Comparison of ENCODE assay signal across 1 cellular context in the genomic region with DNA sequence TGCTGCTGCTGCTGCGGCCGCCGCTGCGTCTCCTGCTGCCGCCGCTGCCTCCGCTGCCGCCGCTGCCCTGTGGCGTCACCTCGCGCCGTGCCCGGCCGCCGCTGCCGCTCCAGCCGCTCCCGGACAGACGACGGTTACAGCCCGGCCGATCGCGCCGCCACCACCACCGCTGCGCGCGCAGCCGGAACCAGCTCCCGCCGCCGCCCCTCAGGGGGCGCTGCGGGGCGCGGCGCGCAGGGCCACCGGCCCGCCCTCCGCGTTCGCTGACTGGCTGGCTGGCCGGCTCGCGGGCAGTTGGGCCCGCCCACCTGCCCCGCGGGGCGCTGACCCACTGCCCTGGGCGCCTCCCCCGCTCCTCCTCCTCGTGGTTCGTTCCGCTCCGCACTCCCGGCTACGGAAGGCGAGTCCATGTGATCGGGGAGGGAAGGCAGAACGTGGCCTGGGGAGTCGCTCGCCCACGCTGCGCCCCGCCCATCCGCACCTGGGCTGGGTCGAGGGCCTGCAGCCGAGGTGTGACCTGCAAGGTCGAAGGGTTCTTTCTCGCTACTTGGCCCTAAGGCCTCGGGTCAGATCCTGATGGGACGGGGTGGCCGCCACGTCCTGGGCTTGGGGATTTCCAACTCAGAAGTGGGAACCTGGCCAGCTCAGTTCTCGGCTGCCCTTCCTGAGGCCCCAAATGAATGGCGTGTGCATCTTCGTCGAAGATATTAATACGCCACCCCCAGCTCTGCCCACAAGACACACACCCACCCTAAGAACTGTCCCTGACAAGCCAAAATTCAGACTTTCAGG.
TF ChIP-seq lines count a peak whose summit lies in the region.

A gene (minus strand): TSS at position 185 of the 792 bp plus-strand sequence. CDS start 19,303 bp downstream, outside the sequence.

TF ChIP-seq in HepG2, 621 proteins besides CTCF, POLR2A, EP300 and RAD21 (continued from another document and continues in another):
- TF ChIP-seq, protein P1, sequence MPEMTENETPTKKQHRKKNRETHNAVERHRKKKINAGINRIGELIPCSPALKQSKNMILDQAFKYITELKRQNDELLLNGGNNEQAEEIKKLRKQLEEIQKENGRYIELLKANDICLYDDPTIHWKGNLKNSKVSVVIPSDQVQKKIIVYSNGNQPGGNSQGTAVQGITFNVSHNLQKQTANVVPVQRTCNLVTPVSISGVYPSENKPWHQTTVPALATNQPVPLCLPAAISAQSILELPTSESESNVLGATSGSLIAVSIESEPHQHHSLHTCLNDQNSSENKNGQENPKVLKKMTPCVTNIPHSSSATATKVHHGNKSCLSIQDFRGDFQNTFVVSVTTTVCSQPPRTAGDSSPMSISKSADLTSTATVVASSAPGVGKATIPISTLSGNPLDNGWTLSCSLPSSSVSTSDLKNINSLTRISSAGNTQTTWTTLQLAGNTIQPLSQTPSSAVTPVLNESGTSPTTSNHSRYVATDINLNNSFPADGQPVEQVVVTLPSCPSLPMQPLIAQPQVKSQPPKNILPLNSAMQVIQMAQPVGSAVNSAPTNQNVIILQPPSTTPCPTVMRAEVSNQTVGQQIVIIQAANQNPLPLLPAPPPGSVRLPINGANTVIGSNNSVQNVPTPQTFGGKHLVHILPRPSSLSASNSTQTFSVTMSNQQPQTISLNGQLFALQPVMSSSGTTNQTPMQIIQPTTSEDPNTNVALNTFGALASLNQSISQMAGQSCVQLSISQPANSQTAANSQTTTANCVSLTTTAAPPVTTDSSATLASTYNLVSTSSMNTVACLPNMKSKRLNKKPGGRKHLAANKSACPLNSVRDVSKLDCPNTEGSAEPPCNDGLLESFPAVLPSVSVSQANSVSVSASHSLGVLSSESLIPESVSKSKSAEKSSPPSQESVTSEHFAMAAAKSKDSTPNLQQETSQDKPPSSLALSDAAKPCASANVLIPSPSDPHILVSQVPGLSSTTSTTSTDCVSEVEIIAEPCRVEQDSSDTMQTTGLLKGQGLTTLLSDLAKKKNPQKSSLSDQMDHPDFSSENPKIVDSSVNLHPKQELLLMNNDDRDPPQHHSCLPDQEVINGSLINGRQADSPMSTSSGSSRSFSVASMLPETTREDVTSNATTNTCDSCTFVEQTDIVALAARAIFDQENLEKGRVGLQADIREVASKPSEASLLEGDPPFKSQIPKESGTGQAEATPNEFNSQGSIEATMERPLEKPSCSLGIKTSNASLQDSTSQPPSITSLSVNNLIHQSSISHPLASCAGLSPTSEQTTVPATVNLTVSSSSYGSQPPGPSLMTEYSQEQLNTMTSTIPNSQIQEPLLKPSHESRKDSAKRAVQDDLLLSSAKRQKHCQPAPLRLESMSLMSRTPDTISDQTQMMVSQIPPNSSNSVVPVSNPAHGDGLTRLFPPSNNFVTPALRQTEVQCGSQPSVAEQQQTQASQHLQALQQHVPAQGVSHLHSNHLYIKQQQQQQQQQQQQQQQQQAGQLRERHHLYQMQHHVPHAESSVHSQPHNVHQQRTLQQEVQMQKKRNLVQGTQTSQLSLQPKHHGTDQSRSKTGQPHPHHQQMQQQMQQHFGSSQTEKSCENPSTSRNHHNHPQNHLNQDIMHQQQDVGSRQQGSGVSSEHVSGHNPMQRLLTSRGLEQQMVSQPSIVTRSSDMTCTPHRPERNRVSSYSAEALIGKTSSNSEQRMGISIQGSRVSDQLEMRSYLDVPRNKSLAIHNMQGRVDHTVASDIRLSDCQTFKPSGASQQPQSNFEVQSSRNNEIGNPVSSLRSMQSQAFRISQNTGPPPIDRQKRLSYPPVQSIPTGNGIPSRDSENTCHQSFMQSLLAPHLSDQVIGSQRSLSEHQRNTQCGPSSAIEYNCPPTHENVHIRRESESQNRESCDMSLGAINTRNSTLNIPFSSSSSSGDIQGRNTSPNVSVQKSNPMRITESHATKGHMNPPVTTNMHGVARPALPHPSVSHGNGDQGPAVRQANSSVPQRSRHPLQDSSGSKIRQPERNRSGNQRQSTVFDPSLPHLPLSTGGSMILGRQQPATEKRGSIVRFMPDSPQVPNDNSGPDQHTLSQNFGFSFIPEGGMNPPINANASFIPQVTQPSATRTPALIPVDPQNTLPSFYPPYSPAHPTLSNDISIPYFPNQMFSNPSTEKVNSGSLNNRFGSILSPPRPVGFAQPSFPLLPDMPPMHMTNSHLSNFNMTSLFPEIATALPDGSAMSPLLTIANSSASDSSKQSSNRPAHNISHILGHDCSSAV (CRISPR knock-in tag; IDR thresholded peaks at IDR 0.05; ENCODE audit: borderline replicate concordance), result no peak
- peak; percentile 38 for TF ChIP-seq HNF4A (CRISPR knock-in tag; IDR thresholded peaks at IDR 0.05)
- TF ChIP-seq ZNF460 (CRISPR knock-in tag; IDR thresholded peaks at IDR 0.05; ENCODE audit: borderline replicate concordance), result no peak; the same call in 1 of the 2 replicates
- peak; percentile 87; the same call in 1 of the 2 replicates for TF ChIP-seq RFXAP (CRISPR knock-in tag; IDR thresholded peaks at IDR 0.05; ENCODE audit: borderline replicate concordance)
- peak; percentile 95 for TF ChIP-seq ZMYM4 (CRISPR knock-in tag; IDR thresholded peaks at IDR 0.05)
- TF ChIP-seq, protein P2, sequence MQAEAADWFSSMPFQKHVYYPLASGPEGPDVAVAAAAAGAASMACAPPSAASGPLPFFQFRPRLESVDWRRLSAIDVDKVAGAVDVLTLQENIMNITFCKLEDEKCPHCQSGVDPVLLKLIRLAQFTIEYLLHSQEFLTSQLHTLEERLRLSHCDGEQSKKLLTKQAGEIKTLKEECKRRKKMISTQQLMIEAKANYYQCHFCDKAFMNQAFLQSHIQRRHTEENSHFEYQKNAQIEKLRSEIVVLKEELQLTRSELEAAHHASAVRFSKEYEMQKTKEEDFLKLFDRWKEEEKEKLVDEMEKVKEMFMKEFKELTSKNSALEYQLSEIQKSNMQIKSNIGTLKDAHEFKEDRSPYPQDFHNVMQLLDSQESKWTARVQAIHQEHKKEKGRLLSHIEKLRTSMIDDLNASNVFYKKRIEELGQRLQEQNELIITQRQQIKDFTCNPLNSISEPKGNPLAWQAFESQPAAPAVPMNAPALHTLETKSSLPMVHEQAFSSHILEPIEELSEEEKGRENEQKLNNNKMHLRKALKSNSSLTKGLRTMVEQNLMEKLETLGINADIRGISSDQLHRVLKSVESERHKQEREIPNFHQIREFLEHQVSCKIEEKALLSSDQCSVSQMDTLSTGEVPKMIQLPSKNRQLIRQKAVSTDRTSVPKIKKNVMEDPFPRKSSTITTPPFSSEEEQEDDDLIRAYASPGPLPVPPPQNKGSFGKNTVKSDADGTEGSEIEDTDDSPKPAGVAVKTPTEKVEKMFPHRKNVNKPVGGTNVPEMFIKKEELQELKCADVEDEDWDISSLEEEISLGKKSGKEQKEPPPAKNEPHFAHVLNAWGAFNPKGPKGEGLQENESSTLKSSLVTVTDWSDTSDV (CRISPR knock-in tag; IDR thresholded peaks at IDR 0.05), result peak; percentile 88; the same call in 1 of the 2 replicates
- no peak for TF ChIP-seq ZKSCAN1 (IDR thresholded peaks at IDR 0.05; ENCODE audit: low read length)
- peak; percentile 93 for TF ChIP-seq KLF9 (CRISPR knock-in tag; IDR thresholded peaks at IDR 0.05; ENCODE audit: low read depth)
- TF ChIP-seq, protein P3, sequence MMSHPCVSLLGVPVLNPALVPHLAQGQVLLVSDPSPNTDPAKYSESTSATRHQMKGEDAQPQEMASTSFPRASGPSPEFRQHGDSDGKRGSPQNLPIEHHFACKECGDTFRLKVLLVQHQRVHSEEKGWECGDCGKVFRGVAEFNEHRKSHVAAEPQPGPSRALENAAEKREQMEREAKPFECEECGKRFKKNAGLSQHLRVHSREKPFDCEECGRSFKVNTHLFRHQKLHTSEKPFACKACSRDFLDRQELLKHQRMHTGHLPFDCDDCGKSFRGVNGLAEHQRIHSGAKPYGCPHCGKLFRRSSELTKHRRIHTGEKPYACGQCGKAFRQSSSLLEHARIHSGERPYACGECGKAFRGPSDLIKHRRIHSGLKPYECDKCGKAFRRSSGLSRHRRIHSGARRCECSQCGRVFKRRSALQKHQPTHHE (CRISPR knock-in tag; IDR thresholded peaks at IDR 0.05; ENCODE audit: borderline replicate concordance), result peak; percentile 90; the same call in 1 of the 2 replicates
- no peak for TF ChIP-seq MTA3 (CRISPR knock-in tag; IDR thresholded peaks at IDR 0.05)
- TF ChIP-seq NFIC (IDR thresholded peaks at IDR 0.05; ENCODE audit: low read length), result no peak; the same call in 1 of the 2 replicates
- peak; percentile 91 for TF ChIP-seq ZNF264 (CRISPR knock-in tag; IDR thresholded peaks at IDR 0.05)
- TF ChIP-seq, protein P4, sequence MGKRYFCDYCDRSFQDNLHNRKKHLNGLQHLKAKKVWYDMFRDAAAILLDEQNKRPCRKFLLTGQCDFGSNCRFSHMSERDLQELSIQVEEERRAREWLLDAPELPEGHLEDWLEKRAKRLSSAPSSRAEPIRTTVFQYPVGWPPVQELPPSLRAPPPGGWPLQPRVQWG (CRISPR knock-in tag; IDR thresholded peaks at IDR 0.05; ENCODE audit: borderline replicate concordance, low read depth), result no peak
- TF ChIP-seq TAF1 (CRISPR knock-in tag; IDR thresholded peaks at IDR 0.05), result no peak; the same call in 1 of the 2 replicates
- peak; percentile 57; the same call in 1 of the 2 replicates for TF ChIP-seq JUNB (CRISPR knock-in tag; IDR thresholded peaks at IDR 0.05; ENCODE audit: borderline replicate concordance)
- TF ChIP-seq, protein P5, sequence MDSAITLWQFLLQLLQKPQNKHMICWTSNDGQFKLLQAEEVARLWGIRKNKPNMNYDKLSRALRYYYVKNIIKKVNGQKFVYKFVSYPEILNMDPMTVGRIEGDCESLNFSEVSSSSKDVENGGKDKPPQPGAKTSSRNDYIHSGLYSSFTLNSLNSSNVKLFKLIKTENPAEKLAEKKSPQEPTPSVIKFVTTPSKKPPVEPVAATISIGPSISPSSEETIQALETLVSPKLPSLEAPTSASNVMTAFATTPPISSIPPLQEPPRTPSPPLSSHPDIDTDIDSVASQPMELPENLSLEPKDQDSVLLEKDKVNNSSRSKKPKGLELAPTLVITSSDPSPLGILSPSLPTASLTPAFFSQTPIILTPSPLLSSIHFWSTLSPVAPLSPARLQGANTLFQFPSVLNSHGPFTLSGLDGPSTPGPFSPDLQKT (CRISPR knock-in tag; IDR thresholded peaks at IDR 0.05; ENCODE audit: borderline replicate concordance), result peak; percentile 13; the same call in 1 of the 2 replicates
- peak; percentile 92; the same call in 1 of the 3 replicates for TF ChIP-seq MXI1 (IDR thresholded peaks at IDR 0.05; ENCODE audit: borderline replicate concordance, low read depth, low read length)
- TF ChIP-seq, protein P6, sequence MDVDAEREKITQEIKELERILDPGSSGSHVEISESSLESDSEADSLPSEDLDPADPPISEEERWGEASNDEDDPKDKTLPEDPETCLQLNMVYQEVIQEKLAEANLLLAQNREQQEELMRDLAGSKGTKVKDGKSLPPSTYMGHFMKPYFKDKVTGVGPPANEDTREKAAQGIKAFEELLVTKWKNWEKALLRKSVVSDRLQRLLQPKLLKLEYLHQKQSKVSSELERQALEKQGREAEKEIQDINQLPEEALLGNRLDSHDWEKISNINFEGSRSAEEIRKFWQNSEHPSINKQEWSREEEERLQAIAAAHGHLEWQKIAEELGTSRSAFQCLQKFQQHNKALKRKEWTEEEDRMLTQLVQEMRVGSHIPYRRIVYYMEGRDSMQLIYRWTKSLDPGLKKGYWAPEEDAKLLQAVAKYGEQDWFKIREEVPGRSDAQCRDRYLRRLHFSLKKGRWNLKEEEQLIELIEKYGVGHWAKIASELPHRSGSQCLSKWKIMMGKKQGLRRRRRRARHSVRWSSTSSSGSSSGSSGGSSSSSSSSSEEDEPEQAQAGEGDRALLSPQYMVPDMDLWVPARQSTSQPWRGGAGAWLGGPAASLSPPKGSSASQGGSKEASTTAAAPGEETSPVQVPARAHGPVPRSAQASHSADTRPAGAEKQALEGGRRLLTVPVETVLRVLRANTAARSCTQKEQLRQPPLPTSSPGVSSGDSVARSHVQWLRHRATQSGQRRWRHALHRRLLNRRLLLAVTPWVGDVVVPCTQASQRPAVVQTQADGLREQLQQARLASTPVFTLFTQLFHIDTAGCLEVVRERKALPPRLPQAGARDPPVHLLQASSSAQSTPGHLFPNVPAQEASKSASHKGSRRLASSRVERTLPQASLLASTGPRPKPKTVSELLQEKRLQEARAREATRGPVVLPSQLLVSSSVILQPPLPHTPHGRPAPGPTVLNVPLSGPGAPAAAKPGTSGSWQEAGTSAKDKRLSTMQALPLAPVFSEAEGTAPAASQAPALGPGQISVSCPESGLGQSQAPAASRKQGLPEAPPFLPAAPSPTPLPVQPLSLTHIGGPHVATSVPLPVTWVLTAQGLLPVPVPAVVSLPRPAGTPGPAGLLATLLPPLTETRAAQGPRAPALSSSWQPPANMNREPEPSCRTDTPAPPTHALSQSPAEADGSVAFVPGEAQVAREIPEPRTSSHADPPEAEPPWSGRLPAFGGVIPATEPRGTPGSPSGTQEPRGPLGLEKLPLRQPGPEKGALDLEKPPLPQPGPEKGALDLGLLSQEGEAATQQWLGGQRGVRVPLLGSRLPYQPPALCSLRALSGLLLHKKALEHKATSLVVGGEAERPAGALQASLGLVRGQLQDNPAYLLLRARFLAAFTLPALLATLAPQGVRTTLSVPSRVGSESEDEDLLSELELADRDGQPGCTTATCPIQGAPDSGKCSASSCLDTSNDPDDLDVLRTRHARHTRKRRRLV (CRISPR knock-in tag; IDR thresholded peaks at IDR 0.05), result peak; percentile 89; the same call in 1 of the 2 replicates
- TF ChIP-seq NKX3-1 (CRISPR knock-in tag; IDR thresholded peaks at IDR 0.05), result peak; percentile 98
- 0 out of 2 replicates have a peak, but pooled peaks have one; percentile 28 for TF ChIP-seq HNRNPL (IDR thresholded peaks at IDR 0.05; ENCODE audit: low read depth, low read length)
- TF ChIP-seq ZNF350 (CRISPR knock-in tag; IDR thresholded peaks at IDR 0.05; ENCODE audit: borderline replicate concordance, low read depth), result peak; percentile 92
- 0 out of 2 replicates have a peak, but pooled peaks have one; percentile 57 for TF ChIP-seq ZNF136 (CRISPR knock-in tag; IDR thresholded peaks at IDR 0.05; ENCODE audit: low read depth)
- peak; percentile 89 for TF ChIP-seq NR1H2 (CRISPR knock-in tag; IDR thresholded peaks at IDR 0.05; ENCODE audit: borderline replicate concordance, low read depth)
- peak; percentile 54; the same call in 1 of the 2 replicates for TF ChIP-seq SIX4 (CRISPR knock-in tag; IDR thresholded peaks at IDR 0.05)
- no peak for TF ChIP-seq ZFAT (CRISPR knock-in tag; conservative IDR thresholded peaks at IDR 0.05)
- no peak for TF ChIP-seq CCAR2 (optimal IDR thresholded peaks at IDR 0.05; ENCODE audit: low read depth, low read length)
- peak; percentile 80 for TF ChIP-seq PHF5A (CRISPR knock-in tag; IDR thresholded peaks at IDR 0.05; ENCODE audit: low read depth, unreplicated experiment)
